In genomic region chr4:90095000-90095399, GRCh38 we compare ENCODE assay signal across 19 cellular contexts. TPM values are rescaled to one million over a fixed set of nuclear protein-coding genes. Genes with fewer than 3 reads are reported as not detected.
"Had no signal": no experiment of that assay in that cellular context is flagged by ENCODE, and none has a peak within 500 bp of the region (broad histone marks: within the 10 kb centered on the region; RNA-seq: fewer than 3 reads in every experiment).

No MANE protein-coding gene starts in this region.

- H3K4me1 ChIP-seq: psoas muscle, upper lobe of left lung had no signal

- H3K4me3 ChIP-seq: psoas muscle, upper lobe of left lung had no signal

- ATAC-seq: activated CD8-positive, alpha-beta T cell treated with anti-CD3 and anti-CD28 coated beads for 36 hours; activated naive CD4-positive, alpha-beta T cell treated with anti-CD3 and anti-CD28 coated beads, Interleukin-2, amount 50 U/mL, for 72 hours; natural killer cell; psoas muscle; sciatic nerve; stimulated activated naive CD8-positive, alpha-beta T cell treated with anti-CD3 and anti-CD28 coated beads, Interleukin-15, amount 100 ng/mL, for 72 hours had no signal

- H3K9me3 ChIP-seq: psoas muscle, upper lobe of left lung had no signal

- H3K36me3 ChIP-seq: brain microvascular endothelial cell, upper lobe of left lung, WERI-Rb-1 had no signal

- H3K27ac ChIP-seq: brain microvascular endothelial cell, psoas muscle, upper lobe of left lung, WERI-Rb-1 had no signal

- DNase-seq: activated CD4-positive, alpha-beta T cell treated with anti-CD3 and anti-CD28 coated beads for 4 hours; activated CD8-positive, alpha-beta T cell treated with anti-CD3 and anti-CD28 coated beads for 36 hours; activated effector memory CD4-positive, alpha-beta T cell treated with anti-CD3 and anti-CD28 coated beads, Interleukin-2, amount 50 U/mL, for 16 hours; activated T-cell treated with anti-CD3 and anti-CD28 coated beads, Interleukin-2, amount 50 U/mL, for 48 hours; amniotic stem cell; brain microvascular endothelial cell; effector CD8-positive, alpha-beta T cell; foreskin fibroblast; hypothalamus; kidney glomerular epithelial cell; mesendoderm; natural killer cell; psoas muscle; stimulated activated naive CD8-positive, alpha-beta T cell treated with anti-CD3 and anti-CD28 coated beads, Interleukin-15, amount 100 ng/mL, for 72 hours; T-helper 2 cell; upper lobe of left lung; WERI-Rb-1 had no signal

- H3K27me3 ChIP-seq: brain microvascular endothelial cell, upper lobe of left lung had no signal

RNA-seq across cellular contexts. Expression of gene CCSER1, which starts 32.2 kb away (rescaled TPM):
- total RNA-seq: activated CD8-positive, alpha-beta T cell treated with anti-CD3 and anti-CD28 coated beads for 36 hours had no signal
